Comparison of ENCODE assay signal across 29 cellular contexts in genomic region chr4:78519962-78520361, GRCh38. TPM values are rescaled to one million over a fixed set of nuclear protein-coding genes. Genes with fewer than 3 reads are reported as not detected.
"Had no signal": no experiment of that assay in that cellular context is flagged by ENCODE, and none has a peak within 500 bp of the region (broad histone marks: within the 10 kb centered on the region; RNA-seq: fewer than 3 reads in every experiment).

No MANE protein-coding gene starts in this region.

- H3K27ac ChIP-seq: brain microvascular endothelial cell, colonic mucosa, WERI-Rb-1 had no signal

- H3K36me3 Mint-ChIP-seq: activated naive CD4-positive, alpha-beta T cell treated with anti-CD3 and anti-CD28 coated beads, Interleukin-2, amount 10 ng/mL, durations not matched to agents 7 days and 5 days; activated naive CD4-positive, alpha-beta T cell treated with anti-CD3 and anti-CD28 coated beads, Interleukin-2, amount 50 U/mL, for 72 hours had no signal

- ATAC-seq: activated CD4-positive, CD25-positive, alpha-beta regulatory T cell treated with anti-CD3 and anti-CD28 coated beads, Interleukin-2, amount 50 U/mL, for 24 hours; activated CD8-positive, alpha-beta T cell treated with anti-CD3 and anti-CD28 coated beads for 36 hours; activated naive CD4-positive, alpha-beta T cell treated with anti-CD3 and anti-CD28 coated beads, Interleukin-2, amount 50 U/mL, for 72 hours; esophagus mucosa; T-helper 17 cell had no signal

- H3K27me3 Mint-ChIP-seq: activated CD8-positive, alpha-beta T cell treated with anti-CD3 and anti-CD28 coated beads for 36 hours had no signal

- H3K27ac Mint-ChIP-seq: activated B cell treated with CpG ODN at 0.5 μM for 24 hours; activated CD8-positive, alpha-beta T cell treated with anti-CD3 and anti-CD28 coated beads for 36 hours; activated naive CD4-positive, alpha-beta T cell treated with anti-CD3 and anti-CD28 coated beads, Interleukin-2, amount 10 ng/mL, durations not matched to agents 7 days and 5 days; activated naive CD4-positive, alpha-beta T cell treated with anti-CD3 and anti-CD28 coated beads, Interleukin-2, amount 50 U/mL, for 72 hours; activated naive CD8-positive, alpha-beta T cell treated with anti-CD3 and anti-CD28 coated beads, Interleukin-2, amount 10 ng/mL, durations not matched to agents 7 days and 5 days; activated T-helper 1 cell treated with anti-CD3 and anti-CD28 coated beads, Interleukin-12 subunit alpha, Interleukin-12 subunit beta, Interleukin-2, Interleukin-4 antibody, amounts not matched to agents 30 ng/mL and 10 ng/mL and 1 ng/mL, durations not matched to agents 14 hours and 24 hours and 36 hours; activated T-helper 2 cell treated with anti-CD3 and anti-CD28 coated beads, Interferon-gamma antibody, Interleukin-2, Interleukin-4, amounts not matched to agents 10 μg/mL and 5 μg/mL and 100 μg/mL, durations not matched to agents 14 hours and 24 hours and 36 hours; T-helper 17 cell; T-helper 2 cell treated with Interferon-gamma antibody and Interleukin-4, amounts not matched to agents 5 μg/mL and 100 μg/mL, for 36 hours had no signal

- DNase-seq: activated B cell treated with CpG ODN at 0.5 μM for 24 hours; activated CD4-positive, alpha-beta T cell treated with anti-CD3 and anti-CD28 coated beads for 48 hours; activated CD4-positive, alpha-beta T cell treated with anti-CD3 and anti-CD28 coated beads, Interleukin-2, amount 50 U/mL, for 1 hour; activated CD4-positive, alpha-beta T cell treated with anti-CD3 and anti-CD28 coated beads, Interleukin-2, amount 50 U/mL, for 48 hours; activated CD8-positive, alpha-beta memory T cell treated with anti-CD3 and anti-CD28 coated beads for 24 hours; activated CD8-positive, alpha-beta T cell treated with anti-CD3 and anti-CD28 coated beads for 36 hours; activated effector memory CD4-positive, alpha-beta T cell treated with anti-CD3 and anti-CD28 coated beads, Interleukin-2, amount 50 U/mL, for 16 hours; activated naive CD4-positive, alpha-beta T cell treated with anti-CD3 and anti-CD28 coated beads, Interleukin-2, amount 10 ng/mL, durations not matched to agents 7 days and 5 days; activated naive CD8-positive, alpha-beta T cell treated with anti-CD3 and anti-CD28 coated beads, Interleukin-2, amount 10 ng/mL, durations not matched to agents 7 days and 5 days; activated T-cell treated with anti-CD3 and anti-CD28 coated beads, Interleukin-2, amount 50 U/mL, for 1 hour; activated T-cell treated with anti-CD3 and anti-CD28 coated beads, Interleukin-2, amount 50 U/mL, for 48 hours; amniotic stem cell; anterior cingulate cortex; brain microvascular endothelial cell; caudate nucleus; cerebellar nuclear complex; colonic mucosa; effector CD8-positive, alpha-beta T cell; foreskin fibroblast; T-helper 1 cell; T-helper 17 cell; T1000; WERI-Rb-1 had no signal

- H3K9me3 ChIP-seq: colonic mucosa had no signal

- H3K36me3 ChIP-seq: brain microvascular endothelial cell, colonic mucosa, WERI-Rb-1 had no signal

- H3K4me3 ChIP-seq: colonic mucosa had no signal

- H3K4me3 Mint-ChIP-seq: activated B cell treated with CpG ODN at 0.5 μM for 24 hours; activated CD8-positive, alpha-beta T cell treated with anti-CD3 and anti-CD28 coated beads for 36 hours; activated naive CD4-positive, alpha-beta T cell treated with anti-CD3 and anti-CD28 coated beads, Interleukin-2, amount 10 ng/mL, durations not matched to agents 7 days and 5 days; activated naive CD8-positive, alpha-beta T cell treated with anti-CD3 and anti-CD28 coated beads, Interleukin-2, amount 10 ng/mL, durations not matched to agents 7 days and 5 days; activated T-helper 1 cell treated with anti-CD3 and anti-CD28 coated beads, Interleukin-12 subunit alpha, Interleukin-12 subunit beta, Interleukin-2, Interleukin-4 antibody, amounts not matched to agents 30 ng/mL and 10 ng/mL and 1 ng/mL, durations not matched to agents 14 hours and 24 hours and 36 hours; T-helper 17 cell; T-helper 2 cell treated with Interferon-gamma antibody and Interleukin-4, amounts not matched to agents 5 μg/mL and 100 μg/mL, for 36 hours had no signal

- H3K4me1 Mint-ChIP-seq: activated B cell treated with CpG ODN at 0.5 μM for 24 hours; activated naive CD4-positive, alpha-beta T cell treated with anti-CD3 and anti-CD28 coated beads, Interleukin-2, amount 10 ng/mL, durations not matched to agents 7 days and 5 days; activated naive CD8-positive, alpha-beta T cell treated with anti-CD3 and anti-CD28 coated beads, Interleukin-2, amount 10 ng/mL, durations not matched to agents 7 days and 5 days had no signal

- H3K4me1 ChIP-seq: colonic mucosa had no signal

- H3K9me3 Mint-ChIP-seq: activated CD8-positive, alpha-beta T cell treated with anti-CD3 and anti-CD28 coated beads for 36 hours; activated naive CD4-positive, alpha-beta T cell treated with anti-CD3 and anti-CD28 coated beads, Interleukin-2, amount 10 ng/mL, durations not matched to agents 7 days and 5 days; activated naive CD4-positive, alpha-beta T cell treated with anti-CD3 and anti-CD28 coated beads, Interleukin-2, amount 50 U/mL, for 72 hours; activated naive CD8-positive, alpha-beta T cell treated with anti-CD3 and anti-CD28 coated beads, Interleukin-2, amount 10 ng/mL, durations not matched to agents 7 days and 5 days; activated T-helper 1 cell treated with anti-CD3 and anti-CD28 coated beads, Interleukin-12 subunit alpha, Interleukin-12 subunit beta, Interleukin-2, Interleukin-4 antibody, amounts not matched to agents 30 ng/mL and 10 ng/mL and 1 ng/mL, durations not matched to agents 14 hours and 24 hours and 36 hours; activated T-helper 2 cell treated with anti-CD3 and anti-CD28 coated beads, Interferon-gamma antibody, Interleukin-2, Interleukin-4, amounts not matched to agents 10 μg/mL and 5 μg/mL and 100 μg/mL, durations not matched to agents 14 hours and 24 hours and 36 hours; T-helper 2 cell treated with Interferon-gamma antibody and Interleukin-4, amounts not matched to agents 5 μg/mL and 100 μg/mL, for 36 hours had no signal

- H3K27me3 ChIP-seq: brain microvascular endothelial cell, colonic mucosa had no signal

RNA-seq across cellular contexts. Expression of gene ANXA3, which starts 31.6 kb away (rescaled TPM):
- total RNA-seq: activated T-helper 2 cell treated with anti-CD3 and anti-CD28 coated beads, Interferon-gamma antibody, Interleukin-2, Interleukin-4, amounts not matched to agents 10 μg/mL and 5 μg/mL and 100 μg/mL, durations not matched to agents 14 hours and 24 hours and 36 hours had no signal
